Comparison of ENCODE assay signal across 22 cellular contexts in the genomic region with DNA sequence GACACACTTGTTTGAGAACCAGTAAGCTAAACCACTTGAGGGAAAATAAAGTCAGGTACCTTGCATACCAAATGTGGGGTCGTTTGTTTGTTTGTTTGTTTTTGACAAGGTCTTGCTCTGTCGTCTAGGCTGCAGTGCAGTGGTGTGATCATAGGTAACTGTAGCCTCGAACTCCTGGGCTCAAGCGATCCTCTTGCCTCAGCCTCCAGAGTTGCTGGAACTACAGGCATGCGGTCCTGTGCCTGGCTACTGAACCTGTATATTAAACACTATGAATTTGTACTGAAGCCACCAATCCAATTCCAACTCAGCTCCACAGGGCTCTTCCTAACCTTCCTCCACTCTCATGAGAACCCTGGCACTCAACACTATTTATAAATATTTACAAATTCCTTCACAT.
"Had no signal": no experiment of that assay in that cellular context is flagged by ENCODE, and none has a peak within 500 bp of the region (broad histone marks: within the 10 kb centered on the region; RNA-seq: fewer than 3 reads in every experiment).

No MANE protein-coding gene starts in this region.

- ATAC-seq: activated CD8-positive, alpha-beta memory T cell treated with anti-CD3 and anti-CD28 coated beads, Interleukin-2, amount 10 ng/mL, durations not matched to agents 7 days and 5 days; activated T-cell treated with anti-CD3 and anti-CD28 coated beads, Interleukin-2, amount 50 U/mL, for 4 hours; activated T-helper 17 cell treated with anti-CD3 and anti-CD28 coated beads, Interleukin-2, amount 50 U/mL, for 72 hours; PC-3; WTC11 had no signal

- FAIRE-seq: astrocyte, RCC 7860 had no signal

- DNase-seq: activated CD4-positive, alpha-beta T cell treated with anti-CD3 and anti-CD28 coated beads for 48 hours; activated CD4-positive, alpha-beta T cell treated with anti-CD3 and anti-CD28 coated beads, Interleukin-2, amount 50 U/mL, for 4 hours; activated CD4-positive, CD25-positive, alpha-beta regulatory T cell treated with anti-CD3 and anti-CD28 coated beads, Interleukin-2, amount 50 U/mL, for 72 hours; activated CD8-positive, alpha-beta memory T cell treated with anti-CD3 and anti-CD28 coated beads, Interleukin-2, amount 10 ng/mL, durations not matched to agents 7 days and 5 days; activated gamma-delta T cell; activated naive CD4-positive, alpha-beta T cell treated with anti-CD3 and anti-CD28 coated beads for 36 hours; activated T-cell treated with anti-CD3 and anti-CD28 coated beads, Interleukin-2, amount 50 U/mL, for 4 hours; amygdala; cerebellar nuclear complex; Karpas-422; NCI-H1105 treated with DMSO at 0.1 percent for 48 hours; NCI-H1436 treated with DMSO at 0.1 percent for 48 hours; NCI-H187 treated with DMSO at 0.1 percent for 48 hours; NCI-H2081 treated with DMSO at 0.1 percent for 48 hours; NCI-H446; NCI-H524; PC-3; SHP77 treated with DMSO at 0.1 percent for 48 hours had no signal
